7 cellular contexts compared by ENCODE assay signal in genomic region chr14:69685217-69685616, GRCh38.
DNase-seq lines count a peak whose midpoint lies in the region; ATAC-seq and TF ChIP-seq lines count a peak whose summit lies in the region.

No MANE protein-coding gene starts in this region.

- no peak for TF ChIP-seq CTCF in epithelial cell of proximal tubule (conservative IDR thresholded peaks at IDR 0.05; ENCODE audit: low read depth, low read length)

- ATAC-seq in HG03095 (IDR thresholded peaks at IDR 0.05; ENCODE audit: unreplicated experiment) (peak; percentile 60), GM19463 (IDR thresholded peaks at IDR 0.05; ENCODE audit: unreplicated experiment) (no peak)

- H3K4me3 ChIP-seq in epithelial cell of proximal tubule (ENCODE audit: low read depth, low read length): no peak overlapping the region

- peak; percentile 80 for DNase-seq in activated CD4-positive, alpha-beta T cell treated with anti-CD3 and anti-CD28 coated beads for 48 hours
- DNase-seq in epithelial cell of proximal tubule (ENCODE audit: low read depth): peak; percentile 86
- DNase-seq in stimulated activated CD4-positive, alpha-beta T cell treated with anti-CD3 and anti-CD28 coated beads, TNF-alpha, amount 100 ng/mL, for 1 hour (ENCODE audit: low read depth in 3 of 3, low spot score in 1 of 3): peak in 2 of 3 donors; percentile 35 to 37
- no peak for DNase-seq in putamen (ENCODE audit: low spot score)
- no peak for DNase-seq in pons (ENCODE audit: low spot score)

Comparison
In these comparisons a context has a peak if more than half of its experiments do, and no peak if none do; other contexts are left out.
1. DNase-seq: peak in activated CD4-positive, alpha-beta T cell treated with anti-CD3 and anti-CD28 coated beads for 48 hours (single experiment), epithelial cell of proximal tubule (single experiment) and stimulated activated CD4-positive, alpha-beta T cell treated with anti-CD3 and anti-CD28 coated beads, TNF-alpha, amount 100 ng/mL, for 1 hour (2 of 3); none in putamen (single experiment) and pons (single experiment).